Comparison of ENCODE assay signal across 8 cellular contexts in the genomic region with DNA sequence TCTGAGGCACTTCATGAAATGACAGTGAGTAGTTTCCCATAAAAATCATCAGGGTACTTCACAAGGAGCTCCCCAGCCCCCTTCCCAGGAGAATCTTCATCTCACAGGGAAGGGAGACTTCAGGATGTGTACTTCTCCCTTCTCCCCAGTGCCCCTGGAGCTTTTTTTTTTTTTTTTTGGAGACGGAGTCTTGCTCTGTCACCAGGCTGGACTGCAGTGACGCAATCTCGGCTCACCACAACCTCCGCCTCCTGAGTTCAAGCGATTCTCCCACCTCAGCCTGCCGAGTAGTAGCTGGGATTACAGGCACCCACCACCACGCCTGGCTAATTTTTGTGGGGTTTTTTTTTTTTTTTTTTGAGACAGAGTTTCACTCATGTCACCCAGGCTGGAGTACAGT. TPM values are rescaled to one million over a fixed set of nuclear protein-coding genes. Genes with fewer than 3 reads are reported as not detected.
DNase-seq lines count a peak whose midpoint lies in the region; ATAC-seq and TF ChIP-seq lines count a peak whose summit lies in the region.
"Had no signal": no experiment of that assay in that cellular context is flagged by ENCODE, and none has a peak within 500 bp of the region (broad histone marks: within the 10 kb centered on the region; RNA-seq: fewer than 3 reads in every experiment).

No MANE protein-coding gene starts in this region.

- POLR2A ChIA-PET in HEK293 (lab: Yijun Ruan, JAX), result interaction anchor here (0.6 kb wide), 1 partner anchor 9 kb away, joined by 3 read pairs; no protein-coding TSS in a partner anchor

- CTCF ChIA-PET in HEK293 (lab: Yijun Ruan, JAX), result interaction anchor here (0.6 to 2.5 kb wide), 5 partner anchors 8 to 863 kb away, joined by 3 to 21 read pairs (median 4); no protein-coding TSS in a partner anchor

- H3K9me2 ChIP-seq in hepatocyte (replicated peaks; ENCODE audit: insufficient read depth), result no peaks in the 10 kb centered on the region

- H3K36me3 ChIP-seq in HEK293 (ENCODE audit: control insufficient read depth in 2 of 2, insufficient read depth in 1 of 2, low read length in 2 of 2) (no peaks in the 10 kb centered on the region), hepatocyte (replicated peaks; ENCODE audit: insufficient read depth, low read depth) (no peaks in the 10 kb centered on the region)

- H3K9me3 ChIP-seq in HEK293 (ENCODE audit: control insufficient read depth, insufficient read depth, low read depth, low read length) (no peaks in the 10 kb centered on the region), hepatocyte (ENCODE audit: low read depth) (no peaks in the 10 kb centered on the region)

- H3K79me2 ChIP-seq in hepatocyte, result peaks cover 94% of the 10 kb centered on the region

- DNase-seq in SIG-M5 (lab: John Stamatoyannopoulos, UW), result peak; percentile 7
- peak; percentile 51 for DNase-seq in fibroblast of the aortic adventitia (ENCODE audit: low read depth)
- DNase-seq in stimulated activated effector memory CD8-positive, alpha-beta T cell treated with anti-CD3 and anti-CD28 coated beads, Interleukin-12 subunit alpha, Interleukin-12 subunit beta, amount 100 ng/mL, for 72 hours (ENCODE audit: low spot score in 2 of 2), result no peak
- no peak for DNase-seq in hepatocyte (ENCODE audit: low spot score)

- H3K27ac ChIP-seq in HEK293 (ENCODE audit: extremely low read depth, low read depth, low read length) (no peak overlapping the region), hepatocyte (no peak overlapping the region)
- H3K27ac ChIP-seq: parathyroid adenoma had no signal

- 83% methylated on average over 7 of the region's 7 CpGs for WGBS in hepatocyte (ENCODE audit: low lambda C conversion rate, missing lambda C conversion rate)

- no peak overlapping the region for H2AFZ ChIP-seq in hepatocyte
- H2AFZ ChIP-seq: parathyroid adenoma had no signal

- peak overlapping the region; percentile 97 for H3K27ac Mint-ChIP-seq in stimulated activated effector memory CD8-positive, alpha-beta T cell treated with anti-CD3 and anti-CD28 coated beads, Interleukin-12 subunit alpha, Interleukin-12 subunit beta, amount 100 ng/mL, for 72 hours

- no peaks in the 10 kb centered on the region for H3K27me3 ChIP-seq in hepatocyte

- H3K4me1 ChIP-seq in HEK293 (ENCODE audit: control insufficient read depth, insufficient read depth, low read length) (peaks cover 3% of the 10 kb centered on the region; the same call in 1 of the 2 replicates), hepatocyte (ENCODE audit: insufficient read depth) (peaks cover 13% of the 10 kb centered on the region)
- H3K4me1 ChIP-seq: parathyroid adenoma had no signal

- no peak overlapping the region for H3K4me2 ChIP-seq in hepatocyte

- TF ChIP-seq CTCF in HEK293 (tag by site-specific recombination; IDR thresholded peaks at IDR 0.05) (no peak), fibroblast of the aortic adventitia (IDR thresholded peaks at IDR 0.05; ENCODE audit: insufficient read depth, low read length) (no peak), hepatocyte (IDR thresholded peaks at IDR 0.05; ENCODE audit: poor library complexity) (no peak)

- H3K4me1 Mint-ChIP-seq in stimulated activated effector memory CD8-positive, alpha-beta T cell treated with anti-CD3 and anti-CD28 coated beads, Interleukin-12 subunit alpha, Interleukin-12 subunit beta, amount 100 ng/mL, for 72 hours, result peaks cover 55% of the 10 kb centered on the region

- H3K4me3 Mint-ChIP-seq in stimulated activated effector memory CD8-positive, alpha-beta T cell treated with anti-CD3 and anti-CD28 coated beads, Interleukin-12 subunit alpha, Interleukin-12 subunit beta, amount 100 ng/mL, for 72 hours, result no peak overlapping the region

- no peak for ATAC-seq in stimulated activated effector memory CD8-positive, alpha-beta T cell treated with anti-CD3 and anti-CD28 coated beads, Interleukin-12 subunit alpha, Interleukin-12 subunit beta, amount 100 ng/mL, for 72 hours
- ATAC-seq in GM19351 (IDR thresholded peaks at IDR 0.05; ENCODE audit: unreplicated experiment) (no peak), GM18861 (IDR thresholded peaks at IDR 0.05; ENCODE audit: unreplicated experiment) (no peak)

- H3K36me3 Mint-ChIP-seq in stimulated activated effector memory CD8-positive, alpha-beta T cell treated with anti-CD3 and anti-CD28 coated beads, Interleukin-12 subunit alpha, Interleukin-12 subunit beta, amount 100 ng/mL, for 72 hours, result peaks cover 7% of the 10 kb centered on the region

- H4K20me1 ChIP-seq in hepatocyte (ENCODE audit: insufficient read depth, poor library complexity, severe bottlenecking), result peaks cover 23% of the 10 kb centered on the region

- no peaks in the 10 kb centered on the region for H3K9me3 Mint-ChIP-seq in stimulated activated effector memory CD8-positive, alpha-beta T cell treated with anti-CD3 and anti-CD28 coated beads, Interleukin-12 subunit alpha, Interleukin-12 subunit beta, amount 100 ng/mL, for 72 hours

- H3K4me3 ChIP-seq in HEK293 (ENCODE audit: low read depth, low read length) (no peak overlapping the region), fibroblast of the aortic adventitia (ENCODE audit: low read depth, low read length) (no peak overlapping the region), hepatocyte (no peak overlapping the region)

TF ChIP-seq in HEK293, 187 proteins besides CTCF, POLR2A, EP300 and RAD21:
- TF ChIP-seq ZNF558 (tag by site-specific recombination; IDR thresholded peaks at IDR 0.05) (no peak), EGR2 (tag by site-specific recombination; IDR thresholded peaks at IDR 0.05; ENCODE audit: low read depth) (peak; percentile 39; the same call in 1 of the 2 replicates), MEIS1 (CRISPR knock-in tag; IDR thresholded peaks at IDR 0.05; ENCODE audit: borderline replicate concordance) (no peak), ZFHX2 (tag by site-specific recombination; conservative IDR thresholded peaks at IDR 0.05) (0 out of 2 replicates have a peak, but pooled peaks have one; percentile 8), ZNF677 (tag by site-specific recombination; IDR thresholded peaks at IDR 0.05) (no peak), GFI1B (tag by site-specific recombination; IDR thresholded peaks at IDR 0.05) (no peak), ZNF837 (tag by site-specific recombination; IDR thresholded peaks at IDR 0.05) (no peak)
- TF ChIP-seq, protein P1, sequence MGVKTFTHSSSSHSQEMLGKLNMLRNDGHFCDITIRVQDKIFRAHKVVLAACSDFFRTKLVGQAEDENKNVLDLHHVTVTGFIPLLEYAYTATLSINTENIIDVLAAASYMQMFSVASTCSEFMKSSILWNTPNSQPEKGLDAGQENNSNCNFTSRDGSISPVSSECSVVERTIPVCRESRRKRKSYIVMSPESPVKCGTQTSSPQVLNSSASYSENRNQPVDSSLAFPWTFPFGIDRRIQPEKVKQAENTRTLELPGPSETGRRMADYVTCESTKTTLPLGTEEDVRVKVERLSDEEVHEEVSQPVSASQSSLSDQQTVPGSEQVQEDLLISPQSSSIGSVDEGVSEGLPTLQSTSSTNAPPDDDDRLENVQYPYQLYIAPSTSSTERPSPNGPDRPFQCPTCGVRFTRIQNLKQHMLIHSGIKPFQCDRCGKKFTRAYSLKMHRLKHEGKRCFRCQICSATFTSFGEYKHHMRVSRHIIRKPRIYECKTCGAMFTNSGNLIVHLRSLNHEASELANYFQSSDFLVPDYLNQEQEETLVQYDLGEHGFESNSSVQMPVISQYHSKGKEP (tag by site-specific recombination; IDR thresholded peaks at IDR 0.05), result no peak
- TF ChIP-seq, protein P2, sequence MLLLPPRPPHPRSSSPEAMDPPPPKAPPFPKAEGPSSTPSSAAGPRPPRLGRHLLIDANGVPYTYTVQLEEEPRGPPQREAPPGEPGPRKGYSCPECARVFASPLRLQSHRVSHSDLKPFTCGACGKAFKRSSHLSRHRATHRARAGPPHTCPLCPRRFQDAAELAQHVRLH (tag by site-specific recombination; IDR thresholded peaks at IDR 0.05), result no peak
- TF ChIP-seq, protein P3, sequence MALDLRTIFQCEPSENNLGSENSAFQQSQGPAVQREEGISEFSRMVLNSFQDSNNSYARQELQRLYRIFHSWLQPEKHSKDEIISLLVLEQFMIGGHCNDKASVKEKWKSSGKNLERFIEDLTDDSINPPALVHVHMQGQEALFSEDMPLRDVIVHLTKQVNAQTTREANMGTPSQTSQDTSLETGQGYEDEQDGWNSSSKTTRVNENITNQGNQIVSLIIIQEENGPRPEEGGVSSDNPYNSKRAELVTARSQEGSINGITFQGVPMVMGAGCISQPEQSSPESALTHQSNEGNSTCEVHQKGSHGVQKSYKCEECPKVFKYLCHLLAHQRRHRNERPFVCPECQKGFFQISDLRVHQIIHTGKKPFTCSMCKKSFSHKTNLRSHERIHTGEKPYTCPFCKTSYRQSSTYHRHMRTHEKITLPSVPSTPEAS (tag by site-specific recombination; IDR thresholded peaks at IDR 0.05), result no peak
TF ChIP-seq in HEK293: peak in this region for 2.

RNA-seq across cellular contexts. Expression of a gene that starts 10.4 kb away (rescaled TPM):
- total RNA-seq in fibroblast of the aortic adventitia (ENCODE audit: low replicate concordance) (3.7 and 20.1 TPM in 2 replicates), hepatocyte (55.9 and 66.7 TPM in 2 replicates)
- polyA plus RNA-seq in hepatocyte, result 47.4 and 49.8 TPM in 2 replicates

Comparison
In these comparisons a context has a peak if more than half of its experiments do, and no peak if none do; other contexts are left out.
1. DNase-seq: peak in SIG-M5 (single experiment) and fibroblast of the aortic adventitia (single experiment); none in stimulated activated effector memory CD8-positive, alpha-beta T cell treated with anti-CD3 and anti-CD28 coated beads, Interleukin-12 subunit alpha, Interleukin-12 subunit beta, amount 100 ng/mL, for 72 hours (0 of 2) and hepatocyte (single experiment).